Comparison of ENCODE assay signal across 27 cellular contexts in genomic region chr6:76166297-76166696, GRCh38.
"Had no signal": no experiment of that assay in that cellular context is flagged by ENCODE, and none has a peak within 500 bp of the region (broad histone marks: within the 10 kb centered on the region; RNA-seq: fewer than 3 reads in every experiment).

No MANE protein-coding gene starts in this region.

- FAIRE-seq: RCC 7860, TTC549 had no signal

- H3K36me3 ChIP-seq: brain microvascular endothelial cell had no signal

- H3K27me3 ChIP-seq: brain microvascular endothelial cell had no signal

- DNase-seq: activated CD4-positive, alpha-beta memory T cell treated with anti-CD3 and anti-CD28 coated beads, Interleukin-2, amount 10 ng/mL, durations not matched to agents 7 days and 5 days; activated CD4-positive, alpha-beta T cell treated with anti-CD3 and anti-CD28 coated beads for 36 hours; activated CD4-positive, alpha-beta T cell treated with anti-CD3 and anti-CD28 coated beads, Interleukin-2, amount 50 U/mL, for 1 hour; activated gamma-delta T cell treated with Interleukin-2 at 50 U/mL for 16 hours; activated naive CD4-positive, alpha-beta T cell treated with anti-CD3 and anti-CD28 coated beads, Interleukin-2, amount 10 ng/mL, durations not matched to agents 7 days and 5 days; activated naive CD8-positive, alpha-beta T cell treated with anti-CD3 and anti-CD28 coated beads for 36 hours; activated T-cell treated with anti-CD3 and anti-CD28 coated beads for 4 hours; activated T-cell treated with anti-CD3 and anti-CD28 coated beads, Interleukin-2, amount 50 U/mL, for 48 hours; brain microvascular endothelial cell; cerebellar nuclear complex; KG1; NCI-H1092; NCI-H1417; NCI-H1694 treated with DMSO at 0.1 percent for 48 hours; NCI-H2029 treated with DMSO at 0.1 percent for 48 hours; NCI-H345; NCI-H510A; NCI-H69; SHP77 treated with DMSO at 0.1 percent for 48 hours; T-cell; T-helper 2 cell; T1000 had no signal

- H3K4me3 ChIP-seq: SK-N-MC had no signal

- H3K27ac ChIP-seq: brain microvascular endothelial cell, SK-N-MC had no signal

- ATAC-seq: activated CD4-positive, alpha-beta T cell treated with anti-CD3 and anti-CD28 coated beads for 36 hours; activated T-helper 17 cell treated with anti-CD3 and anti-CD28 coated beads, Interleukin-2, amount 50 U/mL, for 72 hours; PC-3; T-cell had no signal
